In genomic region chr12:53643232-53643992, GRCh38 we compare ENCODE assay signal across 11 cellular contexts.
"Had no signal": no experiment of that assay in that cellular context is flagged by ENCODE, and none has a peak within 500 bp of the region (broad histone marks: within the 10 kb centered on the region; RNA-seq: fewer than 3 reads in every experiment).

No MANE protein-coding gene starts in this region.

- DNase-seq: GM23248, GOT3, H7, H9, HCEC 1CT, HFFc6 had no signal

- H3K4me3 Mint-ChIP-seq: GM23338, H9, HFFc6 had no signal

- H3K4me1 Mint-ChIP-seq: GM23338, H9 had no signal

- H3K9me3 Mint-ChIP-seq: GM23338, HFFc6 had no signal

- H3K9me3 ChIP-seq: HAP-1 had no signal

- H3K9ac ChIP-seq: GM23248 had no signal

- H3K27ac ChIP-seq: GM23248 had no signal

- H3K4me1 ChIP-seq: HAP-1 had no signal

- H3K36me3 ChIP-seq: HAP-1 had no signal

- H2AFZ ChIP-seq: GM23248, GM23338 had no signal

- H3K27ac Mint-ChIP-seq: GM23338, H9, HFFc6 had no signal

- ATAC-seq: GM23338, HCT116 had no signal

- FAIRE-seq: H1, H54 had no signal

- H3K4me3 ChIP-seq: GM23248, GM23338, HAP-1 had no signal

- H3K4me2 ChIP-seq: GM23338 had no signal
